9 cellular contexts compared by ENCODE assay signal in the genomic region with DNA sequence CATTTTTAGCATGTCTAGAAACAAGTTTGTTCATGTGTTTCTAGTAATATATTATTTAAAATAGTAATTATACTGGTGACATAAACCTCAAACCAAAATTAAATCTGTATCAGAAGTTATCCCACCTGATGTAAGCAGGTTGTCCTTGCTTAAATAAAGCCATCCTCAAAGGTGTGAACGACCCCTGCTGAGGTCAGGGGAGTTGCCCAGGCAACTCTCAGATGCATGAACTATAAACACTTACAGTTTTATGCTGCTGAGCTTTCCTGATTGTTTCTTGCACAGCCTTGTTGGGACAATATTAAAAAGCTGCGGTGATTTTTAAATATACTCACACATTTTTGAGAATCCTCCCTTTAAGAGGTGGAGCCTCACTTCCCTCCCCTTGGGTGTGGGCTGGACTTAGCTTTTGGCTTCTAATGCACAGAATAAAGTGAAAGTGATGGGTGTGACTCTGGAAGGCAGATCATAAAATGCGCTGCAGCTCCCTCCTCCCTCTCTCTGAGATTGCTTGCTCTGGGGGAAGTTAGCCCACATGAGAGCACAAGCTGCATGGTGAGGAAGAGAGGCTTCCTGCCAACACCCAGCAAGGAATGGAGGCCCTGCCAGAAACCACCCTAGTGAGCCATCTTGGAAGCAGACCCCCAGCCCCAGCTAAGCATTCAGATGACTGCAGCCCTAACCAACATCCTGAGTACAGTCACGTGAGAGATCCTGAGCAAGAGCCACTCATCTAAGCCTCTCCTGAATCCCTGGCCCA.
A peak's percentile ranks its signal among the peaks of the same experiment; 100 is the strongest.
DNase-seq lines count a peak whose midpoint lies in the region; ATAC-seq and TF ChIP-seq lines count a peak whose summit lies in the region.
"Had no signal": no experiment of that assay in that cellular context is flagged by ENCODE, and none has a peak within 500 bp of the region (broad histone marks: within the 10 kb centered on the region; RNA-seq: fewer than 3 reads in every experiment).

No MANE protein-coding gene starts in this region.

- no peaks in the 10 kb centered on the region for H3K9me3 ChIP-seq in lower lobe of right lung
- no peaks in the 10 kb centered on the region for H3K9me3 ChIP-seq in upper lobe of left lung

- H3K27me3 Mint-ChIP-seq in brain = peaks cover 7% of the 10 kb centered on the region

- no peak for TF ChIP-seq EP300 in upper lobe of left lung (IDR thresholded peaks at IDR 0.05)

- intact Hi-C loops in lower lobe of right lung (cut with DNase I) = no loop called here

- DNase-seq in AG09309 (ENCODE audit: low read depth) = peak; percentile 69
- DNase-seq in SK-MEL-5 (ENCODE audit: low read depth, low spot score) = peak; percentile 83
- peak; percentile 50 for DNase-seq in lower lobe of right lung
- DNase-seq in upper lobe of left lung = peak in 1 of 2 donors; percentile 46

- 34 to 42% methylated on average over 3 to 4 of the region's 4 CpGs for WGBS in upper lobe of left lung, 2 donors

- H3K4me3 ChIP-seq in AG09309 (ENCODE audit: control insufficient read depth, low read depth, low read length) = no peak overlapping the region
- no peak overlapping the region for H3K4me3 ChIP-seq in lower lobe of right lung
- peak overlapping the region in 2 of 4 donors; percentile 18 to 19 for H3K4me3 ChIP-seq in upper lobe of left lung

- peak; percentile 52 for ATAC-seq in GM19025 (IDR thresholded peaks at IDR 0.05; ENCODE audit: low read depth, unreplicated experiment)
- peak; percentile 72 for ATAC-seq in HG03520 (IDR thresholded peaks at IDR 0.05; ENCODE audit: unreplicated experiment)
- ATAC-seq in lower lobe of right lung = peak; percentile 94 to 96
- peak; percentile 79 to 98 for ATAC-seq in upper lobe of left lung (ENCODE audit: low FRiP score in 2 of 2)
- no peak for ATAC-seq in HG02798 (IDR thresholded peaks at IDR 0.05; ENCODE audit: poor library complexity, unreplicated experiment)

- peaks cover 0 to 2% (median 0%) of the 10 kb centered on the region in 5 experiments for H3K9me3 Mint-ChIP-seq in brain
- H3K9me3 Mint-ChIP-seq: IgD-negative memory B cell had no signal

- in situ Hi-C loops in SK-MEL-5 (cut with HindIII; ENCODE audit: low pct_unique_long_range_greater_than_20kb, low sequenced_read_pairs) = no loop called here

- H3K4me1 Mint-ChIP-seq in brain = peaks cover 17% of the 10 kb centered on the region

- TF ChIP-seq POLR2A in upper lobe of left lung (IDR thresholded peaks at IDR 0.05) = no peak

- TF ChIP-seq CTCF in AG09309 (IDR thresholded peaks at IDR 0.05; ENCODE audit: control insufficient read depth, insufficient read depth, low read depth, low read length, missing control alignments) = no peak
- no peak for TF ChIP-seq CTCF in brain (conservative IDR thresholded peaks at IDR 0.05)
- TF ChIP-seq CTCF in lower lobe of right lung (IDR thresholded peaks at IDR 0.05) = no peak
- TF ChIP-seq CTCF in upper lobe of left lung (IDR thresholded peaks at IDR 0.05) = no peak

- H3K27ac ChIP-seq in lower lobe of right lung = no peak overlapping the region
- peak overlapping the region in 1 of 4 donors; percentile 35 for H3K27ac ChIP-seq in upper lobe of left lung

- H3K27ac Mint-ChIP-seq in brain = peak overlapping the region; percentile 22 to 97 (median 81)
- H3K27ac Mint-ChIP-seq: IgD-negative memory B cell had no signal

- no peaks in the 10 kb centered on the region for H3K36me3 Mint-ChIP-seq in brain
- H3K36me3 Mint-ChIP-seq: IgD-negative memory B cell had no signal

- peak overlapping the region; percentile 17 to 46 (median 26) for H3K4me3 Mint-ChIP-seq in brain
- H3K4me3 Mint-ChIP-seq: IgD-negative memory B cell had no signal

- peaks cover 9% of the 10 kb centered on the region for H3K4me1 ChIP-seq in lower lobe of right lung
- H3K4me1 ChIP-seq in upper lobe of left lung = peaks cover 0 to 9% (median 5%) of the 10 kb centered on the region in 4 donors

- no peaks in the 10 kb centered on the region for H3K27me3 ChIP-seq in lower lobe of right lung (ENCODE audit: low read depth)
- no peaks in the 10 kb centered on the region for H3K27me3 ChIP-seq in upper lobe of left lung

- H3K36me3 ChIP-seq in lower lobe of right lung = no peaks in the 10 kb centered on the region
- H3K36me3 ChIP-seq in upper lobe of left lung = no peaks in the 10 kb centered on the region
